Comparison of ENCODE assay signal across 9 cellular contexts in genomic region chr6:161079566-161080262, GRCh38.
DNase-seq lines count a peak whose midpoint lies in the region; ATAC-seq and TF ChIP-seq lines count a peak whose summit lies in the region.
"Had no signal": no experiment of that assay in that cellular context is flagged by ENCODE, and none has a peak within 500 bp of the region (broad histone marks: within the 10 kb centered on the region; RNA-seq: fewer than 3 reads in every experiment).

No MANE protein-coding gene starts in this region.

- H3K4me1 Mint-ChIP-seq in natural killer cell treated with Interleukin-12 subunit alpha and Interleukin-12 subunit beta and Interleukin-15 and Interleukin-18, amount 100 ng/mL, for 72 hours (ENCODE audit: low read depth in 2 of 2), result peaks cover 5 to 12% of the 10 kb centered on the region in 2 donors
- H3K4me1 Mint-ChIP-seq in stimulated activated naive B cell treated with anti-CD40 and anti-IgM and Interleukin-4, amounts not matched to agents 10 μg/mL and 1 μg/mL and 100 μg/mL, for 72 hours, result no peaks in the 10 kb centered on the region

- ATAC-seq in activated naive CD4-positive, alpha-beta T cell treated with anti-CD3 and anti-CD28 coated beads, Interleukin-2, amount 50 U/mL, for 72 hours, result peak; percentile 93 to 95
- peak; percentile 83 to 94 for ATAC-seq in natural killer cell treated with Interleukin-12 subunit alpha and Interleukin-12 subunit beta and Interleukin-15 and Interleukin-18, amount 100 ng/mL, for 72 hours
- no peak for ATAC-seq in stimulated activated naive B cell treated with anti-CD40 and anti-IgM and Interleukin-4, amounts not matched to agents 10 μg/mL and 1 μg/mL and 100 μg/mL, for 72 hours (replicated peaks)

- no peaks in the 10 kb centered on the region for H3K9me3 Mint-ChIP-seq in activated naive CD4-positive, alpha-beta T cell treated with anti-CD3 and anti-CD28 coated beads, Interleukin-2, amount 50 U/mL, for 72 hours
- H3K9me3 Mint-ChIP-seq in natural killer cell treated with Interleukin-12 subunit alpha and Interleukin-12 subunit beta and Interleukin-15 and Interleukin-18, amount 100 ng/mL, for 72 hours, result no peaks in the 10 kb centered on the region
- H3K9me3 Mint-ChIP-seq in stimulated activated naive B cell treated with anti-CD40 and anti-IgM and Interleukin-4, amounts not matched to agents 10 μg/mL and 1 μg/mL and 100 μg/mL, for 72 hours, result no peaks in the 10 kb centered on the region

- TF ChIP-seq POLR2A in ovary (IDR thresholded peaks at IDR 0.05), result no peak
- no peak for TF ChIP-seq POLR2A in erythroblast (IDR thresholded peaks at IDR 0.05; ENCODE audit: low read length)

- DNase-seq in A172 (ENCODE audit: low spot score) (peak; percentile 73), T follicular helper cell (ENCODE audit: low read depth) (peak; percentile 45), ovary (no peak), erythroblast (lab: John Stamatoyannopoulos, UW) (no peak), inferior parietal cortex (ENCODE audit: extremely low spot score) (no peak)
- peak; percentile 56 to 64 for DNase-seq in activated naive CD4-positive, alpha-beta T cell treated with anti-CD3 and anti-CD28 coated beads, Interleukin-2, amount 50 U/mL, for 72 hours (ENCODE audit: low spot score in 2 of 2)
- DNase-seq in natural killer cell treated with Interleukin-12 subunit alpha and Interleukin-12 subunit beta and Interleukin-15 and Interleukin-18, amount 100 ng/mL, for 72 hours (ENCODE audit: low spot score), result no peak
- DNase-seq in stimulated activated naive B cell treated with anti-CD40 and anti-IgM and Interleukin-4, amounts not matched to agents 10 μg/mL and 1 μg/mL and 100 μg/mL, for 72 hours, result no peak
- DNase-seq: NCI-H526 treated with DMSO at 0.1 percent for 48 hours had no signal

- peaks cover 1% of the 10 kb centered on the region for H3K4me1 ChIP-seq in ovary (ENCODE audit: insufficient read depth)

- TF ChIP-seq EP300 in ovary (IDR thresholded peaks at IDR 0.05), result no peak

- no peaks in the 10 kb centered on the region for H3K27me3 Mint-ChIP-seq in natural killer cell treated with Interleukin-12 subunit alpha and Interleukin-12 subunit beta and Interleukin-15 and Interleukin-18, amount 100 ng/mL, for 72 hours
- H3K27me3 Mint-ChIP-seq in stimulated activated naive B cell treated with anti-CD40 and anti-IgM and Interleukin-4, amounts not matched to agents 10 μg/mL and 1 μg/mL and 100 μg/mL, for 72 hours, result no peaks in the 10 kb centered on the region

- H3K9me3 ChIP-seq in ovary, result no peaks in the 10 kb centered on the region

- no peak overlapping the region for H3K4me3 ChIP-seq in ovary

- H3K27ac ChIP-seq in ovary, result no peak overlapping the region

- H3K4me3 Mint-ChIP-seq in natural killer cell treated with Interleukin-12 subunit alpha and Interleukin-12 subunit beta and Interleukin-15 and Interleukin-18, amount 100 ng/mL, for 72 hours, result peak overlapping the region; percentile 41
- no peak overlapping the region for H3K4me3 Mint-ChIP-seq in stimulated activated naive B cell treated with anti-CD40 and anti-IgM and Interleukin-4, amounts not matched to agents 10 μg/mL and 1 μg/mL and 100 μg/mL, for 72 hours

- peaks cover 0 to 2% of the 10 kb centered on the region in 2 donors for H3K36me3 Mint-ChIP-seq in activated naive CD4-positive, alpha-beta T cell treated with anti-CD3 and anti-CD28 coated beads, Interleukin-2, amount 50 U/mL, for 72 hours
- no peaks in the 10 kb centered on the region for H3K36me3 Mint-ChIP-seq in natural killer cell treated with Interleukin-12 subunit alpha and Interleukin-12 subunit beta and Interleukin-15 and Interleukin-18, amount 100 ng/mL, for 72 hours
- peaks cover 14 to 17% of the 10 kb centered on the region in 2 donors for H3K36me3 Mint-ChIP-seq in stimulated activated naive B cell treated with anti-CD40 and anti-IgM and Interleukin-4, amounts not matched to agents 10 μg/mL and 1 μg/mL and 100 μg/mL, for 72 hours

- no peaks in the 10 kb centered on the region for H3K27me3 ChIP-seq in ovary

- no peak for TF ChIP-seq CTCF in ovary (IDR thresholded peaks at IDR 0.05)

- intact Hi-C loops in ovary (cut with DNase I), result no loop called here

- peak overlapping the region; percentile 45 to 48 for H3K27ac Mint-ChIP-seq in activated naive CD4-positive, alpha-beta T cell treated with anti-CD3 and anti-CD28 coated beads, Interleukin-2, amount 50 U/mL, for 72 hours
- peak overlapping the region; percentile 29 to 45 for H3K27ac Mint-ChIP-seq in natural killer cell treated with Interleukin-12 subunit alpha and Interleukin-12 subunit beta and Interleukin-15 and Interleukin-18, amount 100 ng/mL, for 72 hours
- H3K27ac Mint-ChIP-seq in stimulated activated naive B cell treated with anti-CD40 and anti-IgM and Interleukin-4, amounts not matched to agents 10 μg/mL and 1 μg/mL and 100 μg/mL, for 72 hours, result no peak overlapping the region

- WGBS in ovary, 3 donors, result 82 to 90% (median 85%) methylated on average over 12 of the region's 12 CpGs

- no peaks in the 10 kb centered on the region for H3K36me3 ChIP-seq in ovary

Comparison
In these comparisons a context has a peak if more than half of its experiments do, and no peak if none do; other contexts are left out.
1. DNase-seq: peak in A172 (single experiment), T follicular helper cell (single experiment) and activated naive CD4-positive, alpha-beta T cell treated with anti-CD3 and anti-CD28 coated beads, Interleukin-2, amount 50 U/mL, for 72 hours (2 of 2); none in natural killer cell treated with Interleukin-12 subunit alpha and Interleukin-12 subunit beta and Interleukin-15 and Interleukin-18, amount 100 ng/mL, for 72 hours (single experiment), ovary (0 of 5), erythroblast (0 of 2), inferior parietal cortex (single experiment) and stimulated activated naive B cell treated with anti-CD40 and anti-IgM and Interleukin-4, amounts not matched to agents 10 μg/mL and 1 μg/mL and 100 μg/mL, for 72 hours (single experiment).
2. ATAC-seq: peak in activated naive CD4-positive, alpha-beta T cell treated with anti-CD3 and anti-CD28 coated beads, Interleukin-2, amount 50 U/mL, for 72 hours (2 of 2) and natural killer cell treated with Interleukin-12 subunit alpha and Interleukin-12 subunit beta and Interleukin-15 and Interleukin-18, amount 100 ng/mL, for 72 hours (2 of 2); none in stimulated activated naive B cell treated with anti-CD40 and anti-IgM and Interleukin-4, amounts not matched to agents 10 μg/mL and 1 μg/mL and 100 μg/mL, for 72 hours (0 of 2).